12 cellular contexts compared by ENCODE assay signal in genomic region chr19:6678690-6679109, GRCh38. TPM values are rescaled to one million over a fixed set of nuclear protein-coding genes. Genes with fewer than 3 reads are reported as not detected.
DNase-seq lines count a peak whose midpoint lies in the region; ATAC-seq and FAIRE-seq lines count a peak whose summit lies in the region.
"Had no signal": no experiment of that assay in that cellular context is flagged by ENCODE, and none has a peak within 500 bp of the region (broad histone marks: within the 10 kb centered on the region; RNA-seq: fewer than 3 reads in every experiment).

No MANE protein-coding gene starts in this region.

- H3K27me3 Mint-ChIP-seq in activated naive CD4-positive, alpha-beta T cell treated with anti-CD3 and anti-CD28 coated beads, Interleukin-2, amount 10 ng/mL, durations not matched to agents 7 days and 5 days, result peaks cover 35% of the 10 kb centered on the region
- H3K27me3 Mint-ChIP-seq in activated naive CD4-positive, alpha-beta T cell treated with anti-CD3 and anti-CD28 coated beads, Interleukin-2, amount 50 U/mL, for 24 hours, result no peaks in the 10 kb centered on the region
- peaks cover 0 to 2% of the 10 kb centered on the region in 2 donors for H3K27me3 Mint-ChIP-seq in natural killer cell treated with Interleukin-12 subunit alpha and Interleukin-12 subunit beta and Interleukin-15 and Interleukin-18, amount 100 ng/mL, for 72 hours

- no peak overlapping the region for H3K4me3 Mint-ChIP-seq in activated naive CD4-positive, alpha-beta T cell treated with anti-CD3 and anti-CD28 coated beads, Interleukin-2, amount 10 ng/mL, durations not matched to agents 7 days and 5 days
- H3K4me3 Mint-ChIP-seq in activated naive CD4-positive, alpha-beta T cell treated with anti-CD3 and anti-CD28 coated beads, Interleukin-2, amount 50 U/mL, for 24 hours, result peak overlapping the region; percentile 1
- H3K4me3 Mint-ChIP-seq in natural killer cell treated with Interleukin-12 subunit alpha and Interleukin-12 subunit beta and Interleukin-15 and Interleukin-18, amount 100 ng/mL, for 72 hours, result peak overlapping the region; percentile 18

- peak; percentile 23 for FAIRE-seq in urothelium cell line (lab: Jason Lieb, UNC)

- CTCF ChIA-PET in activated naive CD4-positive, alpha-beta T cell treated with anti-CD3 and anti-CD28 coated beads, Interleukin-2, amount 10 ng/mL, durations not matched to agents 7 days and 5 days (lab: Charles Lee), result no interaction called here

- H3K4me1 Mint-ChIP-seq in activated naive CD4-positive, alpha-beta T cell treated with anti-CD3 and anti-CD28 coated beads, Interleukin-2, amount 10 ng/mL, durations not matched to agents 7 days and 5 days, result peaks cover 46% of the 10 kb centered on the region
- H3K4me1 Mint-ChIP-seq in activated naive CD4-positive, alpha-beta T cell treated with anti-CD3 and anti-CD28 coated beads, Interleukin-2, amount 50 U/mL, for 24 hours, result peaks cover 59% of the 10 kb centered on the region
- peaks cover 39 to 47% of the 10 kb centered on the region in 2 donors for H3K4me1 Mint-ChIP-seq in natural killer cell treated with Interleukin-12 subunit alpha and Interleukin-12 subunit beta and Interleukin-15 and Interleukin-18, amount 100 ng/mL, for 72 hours (ENCODE audit: low read depth in 2 of 2)

- H3K27ac Mint-ChIP-seq in activated naive CD4-positive, alpha-beta T cell treated with anti-CD3 and anti-CD28 coated beads, Interleukin-2, amount 10 ng/mL, durations not matched to agents 7 days and 5 days, result no peak overlapping the region
- H3K27ac Mint-ChIP-seq in activated naive CD4-positive, alpha-beta T cell treated with anti-CD3 and anti-CD28 coated beads, Interleukin-2, amount 50 U/mL, for 24 hours, result peak overlapping the region; percentile 63
- H3K27ac Mint-ChIP-seq in natural killer cell treated with Interleukin-12 subunit alpha and Interleukin-12 subunit beta and Interleukin-15 and Interleukin-18, amount 100 ng/mL, for 72 hours, result peak overlapping the region; percentile 0 to 12
- H3K27ac Mint-ChIP-seq: type B pancreatic cell had no signal

- H3K36me3 Mint-ChIP-seq in activated naive CD4-positive, alpha-beta T cell treated with anti-CD3 and anti-CD28 coated beads, Interleukin-2, amount 10 ng/mL, durations not matched to agents 7 days and 5 days, result peaks cover 3% of the 10 kb centered on the region
- no peaks in the 10 kb centered on the region for H3K36me3 Mint-ChIP-seq in activated naive CD4-positive, alpha-beta T cell treated with anti-CD3 and anti-CD28 coated beads, Interleukin-2, amount 50 U/mL, for 24 hours
- no peaks in the 10 kb centered on the region for H3K36me3 Mint-ChIP-seq in natural killer cell treated with Interleukin-12 subunit alpha and Interleukin-12 subunit beta and Interleukin-15 and Interleukin-18, amount 100 ng/mL, for 72 hours
- H3K36me3 Mint-ChIP-seq: type B pancreatic cell had no signal

- DNase-seq in activated naive CD4-positive, alpha-beta T cell treated with Interleukin-2 at 50 U/mL for 16 hours, result peak; percentile 83
- no peak for DNase-seq in activated naive CD4-positive, alpha-beta T cell treated with anti-CD3 and anti-CD28 coated beads, Interleukin-2, amount 10 ng/mL, durations not matched to agents 7 days and 5 days
- no peak for DNase-seq in natural killer cell treated with Interleukin-12 subunit alpha and Interleukin-12 subunit beta and Interleukin-15 and Interleukin-18, amount 100 ng/mL, for 72 hours (ENCODE audit: low spot score)
- DNase-seq in urothelium cell line (ENCODE audit: low spot score), result no peak
- no peak for DNase-seq in NCI-H1930 (lab: John Stamatoyannopoulos, UW)
- DNase-seq in DMS153 (lab: John Stamatoyannopoulos, UW), result no peak
- DNase-seq: ACHN, esophagus squamous epithelium had no signal

- ATAC-seq in natural killer cell treated with Interleukin-12 subunit alpha and Interleukin-12 subunit beta and Interleukin-15 and Interleukin-18, amount 100 ng/mL, for 72 hours, result peak; percentile 78 to 80
- ATAC-seq in HG03139 (IDR thresholded peaks at IDR 0.05; ENCODE audit: unreplicated experiment), result no peak

- H3K9me3 Mint-ChIP-seq in activated naive CD4-positive, alpha-beta T cell treated with anti-CD3 and anti-CD28 coated beads, Interleukin-2, amount 10 ng/mL, durations not matched to agents 7 days and 5 days, result peaks cover 6% of the 10 kb centered on the region
- no peaks in the 10 kb centered on the region for H3K9me3 Mint-ChIP-seq in activated naive CD4-positive, alpha-beta T cell treated with anti-CD3 and anti-CD28 coated beads, Interleukin-2, amount 50 U/mL, for 24 hours
- H3K9me3 Mint-ChIP-seq in natural killer cell treated with Interleukin-12 subunit alpha and Interleukin-12 subunit beta and Interleukin-15 and Interleukin-18, amount 100 ng/mL, for 72 hours, result peaks cover 4% of the 10 kb centered on the region

RNA-seq across cellular contexts. Expression of gene TNFSF14, which starts 8.7 kb away (rescaled TPM):
- total RNA-seq in natural killer cell treated with Interleukin-12 subunit alpha and Interleukin-12 subunit beta and Interleukin-15 and Interleukin-18, amount 100 ng/mL, for 72 hours, result 10 to 100 TPM in 1 of 2 donors, 1 to 10 TPM in 1; 4.5 to 11.3 TPM
- total RNA-seq: G401 had no signal

RNA-seq across cellular contexts. Expression of gene C3, which starts 41.8 kb away (rescaled TPM):
- total RNA-seq in natural killer cell treated with Interleukin-12 subunit alpha and Interleukin-12 subunit beta and Interleukin-15 and Interleukin-18, amount 100 ng/mL, for 72 hours, result 1 to 10 TPM; 3.5 to 9.2 TPM

RNA-seq across cellular contexts. Expression of gene GPR108, which starts 58.7 kb away (rescaled TPM):
- 10 to 100 TPM; 67.4 to 70.4 TPM for total RNA-seq in natural killer cell treated with Interleukin-12 subunit alpha and Interleukin-12 subunit beta and Interleukin-15 and Interleukin-18, amount 100 ng/mL, for 72 hours
